1 cellular context compared by ENCODE assay signal in genomic region chr19:4457654-4458406, GRCh38.
TF ChIP-seq lines count a peak whose summit lies in the region.

TSS of gene UBXN6 (minus strand) at chr19:4457794. CDS start at chr19:4457697, 97 bp downstream.

TF ChIP-seq in HepG2, 621 proteins besides CTCF, POLR2A, EP300 and RAD21 (continued from another document and continues in another):
- TF ChIP-seq ZBTB26 (CRISPR knock-in tag; IDR thresholded peaks at IDR 0.05; ENCODE audit: borderline replicate concordance) (peak; percentile 12; the same call in 1 of the 2 replicates), ZNF792 (CRISPR knock-in tag; IDR thresholded peaks at IDR 0.05) (0 out of 2 replicates have a peak, but pooled peaks have one; percentile 33), KLF11 (CRISPR knock-in tag; IDR thresholded peaks at IDR 0.05) (peak; percentile 37; the same call in 1 of the 2 replicates), SMARCC2 (IDR thresholded peaks at IDR 0.05) (no peak), HHEX (CRISPR knock-in tag; IDR thresholded peaks at IDR 0.05) (no peak), RELA (CRISPR knock-in tag; IDR thresholded peaks at IDR 0.05) (no peak), ZNF790 (CRISPR knock-in tag; IDR thresholded peaks at IDR 0.05; ENCODE audit: borderline replicate concordance) (no peak), ZNF556 (CRISPR knock-in tag; IDR thresholded peaks at IDR 0.05; ENCODE audit: borderline replicate concordance) (no peak), NBN (conservative IDR thresholded peaks at IDR 0.05) (no peak), ZNF546 (CRISPR knock-in tag; conservative IDR thresholded peaks at IDR 0.05) (no peak), TP53 (CRISPR knock-in tag; conservative IDR thresholded peaks at IDR 0.05) (no peak), KDM2A (CRISPR knock-in tag; IDR thresholded peaks at IDR 0.05; ENCODE audit: borderline replicate concordance, low read depth) (peak; percentile 71; the same call in 1 of the 2 replicates), ZNF629 (CRISPR knock-in tag; conservative IDR thresholded peaks at IDR 0.05) (no peak), EHMT2 (IDR thresholded peaks at IDR 0.05; ENCODE audit: borderline replicate concordance, low read depth, low read length) (no peak), NRL (CRISPR knock-in tag; IDR thresholded peaks at IDR 0.05; ENCODE audit: borderline replicate concordance) (peak; percentile 30; the same call in 1 of the 2 replicates), ZNF660 (CRISPR knock-in tag; IDR thresholded peaks at IDR 0.05; ENCODE audit: borderline replicate concordance, low read depth) (no peak), ZNF362 (CRISPR knock-in tag; IDR thresholded peaks at IDR 0.05; ENCODE audit: borderline replicate concordance) (peak; percentile 98), ELF3 (CRISPR knock-in tag; IDR thresholded peaks at IDR 0.05) (peak; percentile 61; the same call in 1 of the 2 replicates), BRD4 (CRISPR knock-in tag; IDR thresholded peaks at IDR 0.05) (no peak), PHF8 (CRISPR knock-in tag; IDR thresholded peaks at IDR 0.05) (peak; percentile 37; the same call in 1 of the 2 replicates), GATA4 (IDR thresholded peaks at IDR 0.05; ENCODE audit: borderline replicate concordance, low read depth) (no peak), FOXM1 (CRISPR knock-in tag; IDR thresholded peaks at IDR 0.05) (no peak), CENPX (CRISPR knock-in tag; IDR thresholded peaks at IDR 0.05) (no peak), CENPT (CRISPR knock-in tag; IDR thresholded peaks at IDR 0.05; ENCODE audit: low read depth) (no peak), PCBP1 (IDR thresholded peaks at IDR 0.05; ENCODE audit: borderline replicate concordance, low read depth, low read length) (no peak), DPF2 (CRISPR knock-in tag; IDR thresholded peaks at IDR 0.05; ENCODE audit: borderline replicate concordance, low read depth) (no peak), ZFP62 (CRISPR knock-in tag; IDR thresholded peaks at IDR 0.05) (no peak), ZNF879 (CRISPR knock-in tag; IDR thresholded peaks at IDR 0.05) (no peak), GPN1 (CRISPR knock-in tag; IDR thresholded peaks at IDR 0.05; ENCODE audit: borderline replicate concordance) (no peak), ZNF230 (CRISPR knock-in tag; IDR thresholded peaks at IDR 0.05) (no peak), NFYB (CRISPR knock-in tag; IDR thresholded peaks at IDR 0.05) (peak; percentile 27; the same call in 1 of the 2 replicates), ARNT (IDR thresholded peaks at IDR 0.05) (no peak), ETV6 (CRISPR knock-in tag; conservative IDR thresholded peaks at IDR 0.05) (no peak), SMAD1 (CRISPR knock-in tag; IDR thresholded peaks at IDR 0.05; ENCODE audit: borderline replicate concordance, low read depth) (no peak), ZFX (CRISPR knock-in tag; IDR thresholded peaks at IDR 0.05; ENCODE audit: low read depth) (peak; percentile 56), CERS6 (CRISPR knock-in tag; IDR thresholded peaks at IDR 0.05) (no peak), HMG20B (CRISPR knock-in tag; conservative IDR thresholded peaks at IDR 0.05) (no peak), REL (CRISPR knock-in tag; conservative IDR thresholded peaks at IDR 0.05) (no peak), ZNF777 (CRISPR knock-in tag; IDR thresholded peaks at IDR 0.05) (no peak), ZBTB37 (CRISPR knock-in tag; IDR thresholded peaks at IDR 0.05) (no peak), SOX6 (IDR thresholded peaks at IDR 0.05) (no peak), SOX6 (CRISPR knock-in tag; IDR thresholded peaks at IDR 0.05) (0 out of 2 replicates have a peak, but pooled peaks have one; percentile 31), ATF2 (CRISPR knock-in tag; IDR thresholded peaks at IDR 0.05) (peak; percentile 77), TAF15 (IDR thresholded peaks at IDR 0.05; ENCODE audit: low read depth, low read length, poor library complexity, severe bottlenecking) (peak; percentile 29), ZNF121 (CRISPR knock-in tag; IDR thresholded peaks at IDR 0.05) (no peak), KLF15 (CRISPR knock-in tag; IDR thresholded peaks at IDR 0.05; ENCODE audit: borderline replicate concordance) (no peak), ZNF383 (CRISPR knock-in tag; IDR thresholded peaks at IDR 0.05; ENCODE audit: borderline replicate concordance) (no peak), NFKB2 (CRISPR knock-in tag; IDR thresholded peaks at IDR 0.05; ENCODE audit: borderline replicate concordance) (peak; percentile 36; the same call in 1 of the 2 replicates), RERE (CRISPR knock-in tag; IDR thresholded peaks at IDR 0.05; ENCODE audit: low read depth) (no peak), ZNF878 (CRISPR knock-in tag; IDR thresholded peaks at IDR 0.05) (no peak)
- TF ChIP-seq, protein P1, sequence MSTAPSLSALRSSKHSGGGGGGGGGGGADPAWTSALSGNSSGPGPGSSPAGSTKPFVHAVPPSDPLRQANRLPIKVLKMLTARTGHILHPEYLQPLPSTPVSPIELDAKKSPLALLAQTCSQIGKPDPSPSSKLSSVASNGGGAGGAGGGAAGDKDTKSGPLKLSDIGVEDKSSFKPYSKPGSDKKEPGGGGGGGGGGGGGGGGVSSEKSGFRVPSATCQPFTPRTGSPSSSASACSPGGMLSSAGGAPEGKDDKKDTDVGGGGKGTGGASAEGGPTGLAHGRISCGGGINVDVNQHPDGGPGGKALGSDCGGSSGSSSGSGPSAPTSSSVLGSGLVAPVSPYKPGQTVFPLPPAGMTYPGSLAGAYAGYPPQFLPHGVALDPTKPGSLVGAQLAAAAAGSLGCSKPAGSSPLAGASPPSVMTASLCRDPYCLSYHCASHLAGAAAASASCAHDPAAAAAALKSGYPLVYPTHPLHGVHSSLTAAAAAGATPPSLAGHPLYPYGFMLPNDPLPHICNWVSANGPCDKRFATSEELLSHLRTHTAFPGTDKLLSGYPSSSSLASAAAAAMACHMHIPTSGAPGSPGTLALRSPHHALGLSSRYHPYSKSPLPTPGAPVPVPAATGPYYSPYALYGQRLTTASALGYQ (CRISPR knock-in tag; IDR thresholded peaks at IDR 0.05), result 0 out of 2 replicates have a peak, but pooled peaks have one; percentile 27
- TF ChIP-seq, protein P2, sequence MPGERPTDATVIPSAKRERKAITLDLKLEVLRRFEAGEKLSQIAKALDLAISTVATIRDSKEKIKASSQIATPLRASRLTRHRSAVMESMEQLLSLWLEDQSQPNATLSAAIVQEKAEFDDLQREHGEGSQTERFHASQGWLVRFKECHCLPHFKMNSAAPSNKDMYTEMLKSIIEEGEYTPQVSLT (CRISPR knock-in tag; IDR thresholded peaks at IDR 0.05; ENCODE audit: borderline replicate concordance, low read depth), result no peak
- TF ChIP-seq, protein P3, sequence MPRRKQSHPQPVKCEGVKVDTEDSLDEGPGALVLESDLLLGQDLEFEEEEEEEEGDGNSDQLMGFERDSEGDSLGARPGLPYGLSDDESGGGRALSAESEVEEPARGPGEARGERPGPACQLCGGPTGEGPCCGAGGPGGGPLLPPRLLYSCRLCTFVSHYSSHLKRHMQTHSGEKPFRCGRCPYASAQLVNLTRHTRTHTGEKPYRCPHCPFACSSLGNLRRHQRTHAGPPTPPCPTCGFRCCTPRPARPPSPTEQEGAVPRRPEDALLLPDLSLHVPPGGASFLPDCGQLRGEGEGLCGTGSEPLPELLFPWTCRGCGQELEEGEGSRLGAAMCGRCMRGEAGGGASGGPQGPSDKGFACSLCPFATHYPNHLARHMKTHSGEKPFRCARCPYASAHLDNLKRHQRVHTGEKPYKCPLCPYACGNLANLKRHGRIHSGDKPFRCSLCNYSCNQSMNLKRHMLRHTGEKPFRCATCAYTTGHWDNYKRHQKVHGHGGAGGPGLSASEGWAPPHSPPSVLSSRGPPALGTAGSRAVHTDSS (CRISPR knock-in tag; conservative IDR thresholded peaks at IDR 0.05), result no peak
- TF ChIP-seq, protein P4, sequence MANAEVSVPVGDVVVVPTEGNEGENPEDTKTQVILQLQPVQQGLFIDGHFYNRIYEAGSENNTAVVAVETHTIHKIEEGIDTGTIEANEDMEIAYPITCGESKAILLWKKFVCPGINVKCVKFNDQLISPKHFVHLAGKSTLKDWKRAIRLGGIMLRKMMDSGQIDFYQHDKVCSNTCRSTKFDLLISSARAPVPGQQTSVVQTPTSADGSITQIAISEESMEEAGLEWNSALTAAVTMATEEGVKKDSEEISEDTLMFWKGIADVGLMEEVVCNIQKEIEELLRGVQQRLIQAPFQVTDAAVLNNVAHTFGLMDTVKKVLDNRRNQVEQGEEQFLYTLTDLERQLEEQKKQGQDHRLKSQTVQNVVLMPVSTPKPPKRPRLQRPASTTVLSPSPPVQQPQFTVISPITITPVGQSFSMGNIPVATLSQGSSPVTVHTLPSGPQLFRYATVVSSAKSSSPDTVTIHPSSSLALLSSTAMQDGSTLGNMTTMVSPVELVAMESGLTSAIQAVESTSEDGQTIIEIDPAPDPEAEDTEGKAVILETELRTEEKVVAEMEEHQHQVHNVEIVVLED (CRISPR knock-in tag; IDR thresholded peaks at IDR 0.05; ENCODE audit: borderline replicate concordance), result peak; percentile 76
